ENCODE assay signal across 25 cellular contexts in genomic region chr11:13209379-13209778, GRCh38.
A peak's percentile ranks its signal among the peaks of the same experiment; 100 is the strongest.
DNase-seq lines count a peak whose midpoint lies in the region; ATAC-seq, FAIRE-seq and TF ChIP-seq lines count a peak whose summit lies in the region.
"Had no signal": no experiment of that assay in that cellular context is flagged by ENCODE, and none has a peak within 500 bp of the region (broad histone marks: within the 10 kb centered on the region; RNA-seq: fewer than 3 reads in every experiment).

No MANE protein-coding gene starts in this region.

- H3K4me2 ChIP-seq in OCI-LY3 (ENCODE audit: low read length) (peak overlapping the region; percentile 1; the same call in 1 of the 2 replicates), astrocyte (ENCODE audit: low read length) (no peak overlapping the region)
- H3K4me2 ChIP-seq: BLaER1, KMS-11 had no signal

- H2AFZ ChIP-seq in OCI-LY3 (ENCODE audit: low read depth, low read length) (no peak overlapping the region), astrocyte (ENCODE audit: low read depth, low read length) (no peak overlapping the region)

- H3K36me3 ChIP-seq in OCI-LY3 (replicated peaks; ENCODE audit: low read depth, low read length) (no peaks in the 10 kb centered on the region), astrocyte (ENCODE audit: insufficient read depth, low read length) (no peaks in the 10 kb centered on the region)
- H3K36me3 ChIP-seq: BLaER1 had no signal

- H3K79me2 ChIP-seq in OCI-LY3 (ENCODE audit: low read length) (no peaks in the 10 kb centered on the region), astrocyte (ENCODE audit: insufficient read depth, low read length) (no peaks in the 10 kb centered on the region)

- H3K9me3 ChIP-seq in OCI-LY3 (ENCODE audit: insufficient read depth, low read length): no peaks in the 10 kb centered on the region
- H3K9me3 ChIP-seq in astrocyte (ENCODE audit: insufficient read depth, low read depth, low read length): no peaks in the 10 kb centered on the region
- H3K9me3 ChIP-seq: BLaER1 had no signal

- H4K20me1 ChIP-seq in OCI-LY3 (ENCODE audit: insufficient read depth, low read length) (no peaks in the 10 kb centered on the region), astrocyte (ENCODE audit: insufficient read depth, low read length) (no peaks in the 10 kb centered on the region)
- H4K20me1 ChIP-seq: BLaER1 had no signal

- peaks cover 32% of the 10 kb centered on the region for H3K4me1 Mint-ChIP-seq in T-helper 1 cell treated with Interleukin-12 subunit alpha and Interleukin-12 subunit beta and Interleukin-4 antibody, amounts not matched to agents 30 μg/mL and 1 μg/mL, for 36 hours (ENCODE audit: low read depth)
- peaks cover 34% of the 10 kb centered on the region for H3K4me1 Mint-ChIP-seq in astrocyte (ENCODE audit: low read depth, unreplicated experiment)

- no peak for FAIRE-seq in astrocyte (lab: Jason Lieb, UNC)

- H3K9ac ChIP-seq in OCI-LY3 (ENCODE audit: low read length): no peak overlapping the region
- H3K9ac ChIP-seq in astrocyte (ENCODE audit: low read length): no peak overlapping the region
- H3K9ac ChIP-seq: BLaER1, KMS-11 had no signal

- H3K27ac Mint-ChIP-seq in T-helper 1 cell treated with Interleukin-12 subunit alpha and Interleukin-12 subunit beta and Interleukin-4 antibody, amounts not matched to agents 30 μg/mL and 1 μg/mL, for 36 hours: peak overlapping the region; percentile 3
- H3K27ac Mint-ChIP-seq in astrocyte (ENCODE audit: unreplicated experiment): peak overlapping the region; percentile 75
- H3K27ac Mint-ChIP-seq: H9, HFFc6 had no signal

- DNase-seq in T-helper 1 cell: no peak
- no peak for DNase-seq in astrocyte (ENCODE audit: low read depth)
- DNase-seq in H4 (ENCODE audit: low spot score): no peak
- DNase-seq: 8988T, Calu3, H9, HFFc6, MM.1S, NCI-H1092, NCI-H1417 treated with DMSO at 0.1 percent for 48 hours, NCI-H1694 treated with DMSO at 0.1 percent for 48 hours, NCI-H2081 treated with DMSO at 0.1 percent for 48 hours, NCI-H2171, NCI-H226, NCI-H510A, SHP77 treated with DMSO at 0.1 percent for 48 hours had no signal

- H3K4me3 ChIP-seq in OCI-LY3 (ENCODE audit: low read length): no peak overlapping the region
- no peak overlapping the region for H3K4me3 ChIP-seq in astrocyte (ENCODE audit: insufficient read depth, low read depth, low read length)
- H3K4me3 ChIP-seq: BLaER1, GM23248 had no signal

- TF ChIP-seq CTCF in OCI-LY3 (IDR thresholded peaks at IDR 0.05; ENCODE audit: low read depth, low read length) (no peak), astrocyte (IDR thresholded peaks at IDR 0.05; ENCODE audit: insufficient read depth, low read depth, low read length) (no peak)

- H3K9me3 Mint-ChIP-seq in T-helper 1 cell treated with Interleukin-12 subunit alpha and Interleukin-12 subunit beta and Interleukin-4 antibody, amounts not matched to agents 30 μg/mL and 1 μg/mL, for 36 hours: no peaks in the 10 kb centered on the region
- H3K9me3 Mint-ChIP-seq in astrocyte (ENCODE audit: unreplicated experiment): no peaks in the 10 kb centered on the region
- H3K9me3 Mint-ChIP-seq: H9, HFFc6, IgD-negative memory B cell had no signal

- H3K27ac ChIP-seq in OCI-LY3 (ENCODE audit: low read length) (no peak overlapping the region), astrocyte (ENCODE audit: low read depth, low read length) (peak overlapping the region; percentile 72), temporal lobe (ENCODE audit: low read depth, low read length) (peak overlapping the region; percentile 76)
- H3K27ac ChIP-seq: BLaER1, KMS-11 had no signal

- H3K27me3 Mint-ChIP-seq in T-helper 1 cell treated with Interleukin-12 subunit alpha and Interleukin-12 subunit beta and Interleukin-4 antibody, amounts not matched to agents 30 μg/mL and 1 μg/mL, for 36 hours (ENCODE audit: low read depth): peaks cover 4% of the 10 kb centered on the region
- no peaks in the 10 kb centered on the region for H3K27me3 Mint-ChIP-seq in astrocyte (ENCODE audit: low read depth, unreplicated experiment)

- H3K4me1 ChIP-seq in OCI-LY3 (ENCODE audit: low read length) (peaks cover 47% of the 10 kb centered on the region), astrocyte (ENCODE audit: insufficient read depth, low read length) (peaks cover 39% of the 10 kb centered on the region)

- H3K27me3 ChIP-seq in OCI-LY3 (ENCODE audit: low read depth, low read length) (0 out of 2 replicates have a peak, but pooled peaks cover 8% of the 10 kb centered on the region), astrocyte (ENCODE audit: insufficient read depth, low read length) (no peaks in the 10 kb centered on the region)
- H3K27me3 ChIP-seq: BLaER1 had no signal

- ATAC-seq in activated CD4-positive, CD25-positive, alpha-beta regulatory T cell treated with anti-CD3 and anti-CD28 coated beads, Interleukin-2, amount 50 U/mL, for 24 hours: no peak
- no peak for ATAC-seq in GM21576 (IDR thresholded peaks at IDR 0.05; ENCODE audit: unreplicated experiment)

- H3K4me3 Mint-ChIP-seq in T-helper 1 cell treated with Interleukin-12 subunit alpha and Interleukin-12 subunit beta and Interleukin-4 antibody, amounts not matched to agents 30 μg/mL and 1 μg/mL, for 36 hours: no peak overlapping the region
- no peak overlapping the region for H3K4me3 Mint-ChIP-seq in astrocyte (ENCODE audit: unreplicated experiment)
- H3K4me3 Mint-ChIP-seq: H9, HFFc6, IgD-negative memory B cell had no signal

- no peaks in the 10 kb centered on the region for H3K36me3 Mint-ChIP-seq in T-helper 1 cell treated with Interleukin-12 subunit alpha and Interleukin-12 subunit beta and Interleukin-4 antibody, amounts not matched to agents 30 μg/mL and 1 μg/mL, for 36 hours (ENCODE audit: low read depth)
- H3K36me3 Mint-ChIP-seq in astrocyte (ENCODE audit: low read depth, unreplicated experiment): no peaks in the 10 kb centered on the region
- H3K36me3 Mint-ChIP-seq: IgD-negative memory B cell had no signal
